8 cellular contexts compared by ENCODE assay signal in the genomic region with DNA sequence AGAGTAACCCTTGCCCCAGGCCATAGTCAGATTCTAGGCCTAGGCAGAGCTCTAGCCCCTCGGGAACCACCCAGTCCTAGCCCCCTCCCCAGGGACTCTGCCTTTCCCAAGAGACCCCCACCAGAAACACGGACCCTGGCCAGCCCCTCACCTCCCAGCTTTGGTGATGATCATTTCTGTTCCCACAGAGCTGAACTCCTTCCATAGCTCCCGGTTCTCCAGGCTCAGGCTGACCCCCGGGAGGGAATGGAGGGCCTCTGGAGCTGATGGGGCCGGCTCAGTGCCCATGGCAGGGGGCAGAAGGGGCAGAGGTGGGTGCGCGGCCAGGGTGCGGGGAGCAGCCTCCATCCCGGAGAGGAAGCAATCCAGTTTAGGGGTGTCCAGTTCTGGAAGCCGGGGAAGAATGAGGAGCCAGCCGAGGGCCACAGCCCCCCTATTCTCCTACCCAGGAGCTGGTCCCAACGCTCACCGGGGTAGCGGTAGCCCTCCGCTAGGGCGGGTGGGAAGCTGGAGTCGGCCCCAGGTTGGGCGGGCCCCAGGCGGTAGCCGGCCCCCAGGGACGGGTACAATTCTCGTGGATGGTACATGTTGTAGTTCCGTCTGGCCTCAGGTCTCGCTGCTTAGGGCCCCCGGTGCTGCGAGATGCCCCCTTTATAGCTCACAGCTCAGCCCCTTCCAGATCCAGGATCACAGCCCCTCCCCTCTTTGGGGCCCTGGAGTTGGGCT. TPM values are rescaled to one million over a fixed set of nuclear protein-coding genes. Genes with fewer than 3 reads are reported as not detected.
DNase-seq lines count a peak whose midpoint lies in the region; ATAC-seq and TF ChIP-seq lines count a peak whose summit lies in the region.

No MANE protein-coding gene starts in this region.

- no peaks in the 10 kb centered on the region for H3K27me3 Mint-ChIP-seq in dendritic cell treated with granulocyte-macrophage colony-stimulating factor and Interleukin-4, amounts not matched to agents 40 ng/mL and 50 ng/mL, for 4 days
- peaks cover 6% of the 10 kb centered on the region for H3K27me3 Mint-ChIP-seq in nephron progenitor cell (ENCODE audit: low read depth, poor library complexity)

- ATAC-seq in HG03108 (IDR thresholded peaks at IDR 0.05; ENCODE audit: unreplicated experiment), result no peak
- no peak for ATAC-seq in HG03159 (IDR thresholded peaks at IDR 0.05; ENCODE audit: unreplicated experiment)
- no peak for ATAC-seq in HG03342 (IDR thresholded peaks at IDR 0.05; ENCODE audit: unreplicated experiment)

- peak overlapping the region; percentile 76 for H3K4me3 Mint-ChIP-seq in dendritic cell treated with granulocyte-macrophage colony-stimulating factor and Interleukin-4, amounts not matched to agents 40 ng/mL and 50 ng/mL, for 4 days
- peak overlapping the region; percentile 59 for H3K4me3 Mint-ChIP-seq in nephron progenitor cell

- H3K9ac ChIP-seq in KMS-11, result no peak overlapping the region

- POLR2A ChIA-PET in A673 (lab: Charles Lee; ENCODE audit: low non-redundant PET), result interaction anchor here (0.9 kb wide), 1 partner anchor 25 kb away, joined by 3 read pairs; a partner anchor contains a TSS

- H3K36me3 Mint-ChIP-seq in dendritic cell treated with granulocyte-macrophage colony-stimulating factor and Interleukin-4, amounts not matched to agents 40 ng/mL and 50 ng/mL, for 4 days (ENCODE audit: low read depth), result peaks cover 50% of the 10 kb centered on the region
- peaks cover 16% of the 10 kb centered on the region for H3K36me3 Mint-ChIP-seq in nephron progenitor cell (ENCODE audit: low read depth)

- no peaks in the 10 kb centered on the region for H3K9me3 ChIP-seq in A673 (ENCODE audit: low read depth, low read length, poor library complexity, severe bottlenecking)

- peaks cover 8% of the 10 kb centered on the region for H3K9me3 Mint-ChIP-seq in dendritic cell treated with granulocyte-macrophage colony-stimulating factor and Interleukin-4, amounts not matched to agents 40 ng/mL and 50 ng/mL, for 4 days
- no peaks in the 10 kb centered on the region for H3K9me3 Mint-ChIP-seq in nephron progenitor cell

- CTCF ChIA-PET in A673 (lab: Charles Lee), result no interaction called here

- TF ChIP-seq CTCF in A673 (conservative IDR thresholded peaks at IDR 0.05; ENCODE audit: low read depth, low read length), result no peak
- no peak for TF ChIP-seq CTCF in KMS-11 (conservative IDR thresholded peaks at IDR 0.05; ENCODE audit: low read depth, low read length)
- TF ChIP-seq CTCF in nephron progenitor cell (IDR thresholded peaks at IDR 0.05), result no peak

- H3K27me3 ChIP-seq in A673 (replicated peaks; ENCODE audit: insufficient read depth, low read depth, low read length, poor library complexity) (no peaks in the 10 kb centered on the region), KMS-11 (ENCODE audit: insufficient read depth, low read depth) (no peaks in the 10 kb centered on the region)

- no peaks in the 10 kb centered on the region; the same call in 1 of the 2 replicates for H3K79me2 ChIP-seq in KMS-11 (ENCODE audit: insufficient read depth, low read depth)

- intact Hi-C loops in A673 (cut with micrococcal nuclease; ENCODE audit: unreplicated experiment), result no loop called here
- intact Hi-C loops in dendritic cell treated with granulocyte-macrophage colony-stimulating factor and Interleukin-4, amounts not matched to agents 40 ng/mL and 50 ng/mL, for 4 days (cut with micrococcal nuclease), result no loop called here

- peak overlapping the region; percentile 90; the same call in 1 of the 2 replicates for H2AFZ ChIP-seq in KMS-11 (ENCODE audit: low read depth)

- H3K36me3 ChIP-seq in A673 (ENCODE audit: insufficient read depth, low read length, poor library complexity, severe bottlenecking) (no peaks in the 10 kb centered on the region), KMS-11 (ENCODE audit: insufficient read depth) (no peaks in the 10 kb centered on the region)

- no peak overlapping the region for H3K4me2 ChIP-seq in KMS-11

- no peak for DNase-seq in A673 (ENCODE audit: low spot score)
- no peak for DNase-seq in nephron progenitor cell
- no peak for DNase-seq in NCI-H510A treated with DMSO at 0.1 percent for 48 hours (lab: John Stamatoyannopoulos, UW)

- no peak overlapping the region for H3K27ac ChIP-seq in A673 (ENCODE audit: low read depth, low read length, poor library complexity, severe bottlenecking)
- H3K27ac ChIP-seq in KMS-11, result no peak overlapping the region

- H3K27ac Mint-ChIP-seq in dendritic cell treated with granulocyte-macrophage colony-stimulating factor and Interleukin-4, amounts not matched to agents 40 ng/mL and 50 ng/mL, for 4 days, result peak overlapping the region; percentile 94
- H3K27ac Mint-ChIP-seq in nephron progenitor cell, result peak overlapping the region; percentile 96

- H3K4me3 ChIP-seq in A673 (ENCODE audit: low read depth, low read length, poor library complexity, severe bottlenecking), result peak overlapping the region; percentile 56
- H3K4me3 ChIP-seq in KMS-11 (IDR thresholded peaks at IDR 0.05; ENCODE audit: insufficient read depth, low read depth, low read length), result no peak overlapping the region

- peaks cover 97% of the 10 kb centered on the region for H3K4me1 Mint-ChIP-seq in dendritic cell treated with granulocyte-macrophage colony-stimulating factor and Interleukin-4, amounts not matched to agents 40 ng/mL and 50 ng/mL, for 4 days (ENCODE audit: low read depth)
- peaks cover 70% of the 10 kb centered on the region for H3K4me1 Mint-ChIP-seq in nephron progenitor cell

- H4K20me1 ChIP-seq in KMS-11 (ENCODE audit: insufficient read depth), result no peaks in the 10 kb centered on the region

- BruUV-seq in A673 (replicated peaks; lab: Mats Ljungman, UMichigan), result no TSS peak

- H3K4me1 ChIP-seq in A673 (ENCODE audit: insufficient read depth, low read length, poor library complexity, severe bottlenecking) (peaks cover 18% of the 10 kb centered on the region), KMS-11 (ENCODE audit: low read depth, poor library complexity, severe bottlenecking) (peaks cover 36% of the 10 kb centered on the region)

RNA-seq across cellular contexts. Expression of a gene that starts 1.0 kb away (rescaled TPM):
- 0.49 and 0.85 TPM in 2 replicates for total RNA-seq in A673 (2021)

RNA-seq across cellular contexts. Expression of a gene that starts 5.2 kb away (rescaled TPM):
- 4.7 and 9.1 TPM in 2 replicates for total RNA-seq in A673 (2021)

RNA-seq across cellular contexts. Expression of a gene that starts 15.0 kb away (rescaled TPM):
- 122 and 127 TPM in 2 replicates for total RNA-seq in A673 (2021)

RNA-seq across cellular contexts. Expression of a gene that starts 22.6 kb away (rescaled TPM):
- 2.5 and 4.4 TPM in 2 replicates for total RNA-seq in A673 (2021)

RNA-seq across cellular contexts. Expression of a gene that starts 25.2 kb away (rescaled TPM):
- total RNA-seq in A673 (2021), result 1,552 and 1,729 TPM in 2 replicates
